ENCODE assay signal across 15 cellular contexts in genomic region chr1:25562928-25563283, GRCh38.
DNase-seq lines count a peak whose midpoint lies in the region; ATAC-seq and TF ChIP-seq lines count a peak whose summit lies in the region.
"Had no signal": no experiment of that assay in that cellular context is flagged by ENCODE, and none has a peak within 500 bp of the region (broad histone marks: within the 10 kb centered on the region; RNA-seq: fewer than 3 reads in every experiment).

No MANE protein-coding gene starts in this region.

- peaks cover 52% of the 10 kb centered on the region for H3K4me1 ChIP-seq in RWPE2 (ENCODE audit: insufficient read depth, poor library complexity, severe bottlenecking)
- H3K4me1 ChIP-seq in duodenal mucosa (ENCODE audit: control insufficient read depth in 1 of 2, insufficient read depth in 2 of 2, low read length in 2 of 2), result peaks cover 31 to 34% of the 10 kb centered on the region in 2 donors
- H3K4me1 ChIP-seq: body of pancreas, Caco-2 had no signal

- TF ChIP-seq CTCF in RWPE2 (IDR thresholded peaks at IDR 0.05; ENCODE audit: poor library complexity, severe bottlenecking), result no peak

- H3K36me3 ChIP-seq in RWPE2 (ENCODE audit: low read depth) (peaks cover 12% of the 10 kb centered on the region), duodenal mucosa (ENCODE audit: control insufficient read depth in 1 of 2, insufficient read depth in 2 of 2, low read length in 2 of 2) (peaks cover 12 to 34% of the 10 kb centered on the region in 2 donors)

- no peaks in the 10 kb centered on the region for H3K9me3 Mint-ChIP-seq in T-helper 2 cell treated with Interferon-gamma antibody and Interleukin-4, amounts not matched to agents 5 μg/mL and 100 μg/mL, for 36 hours
- no peaks in the 10 kb centered on the region for H3K9me3 Mint-ChIP-seq in stimulated activated memory B cell treated with anti-CD40 and anti-IgM and Interleukin-4, amounts not matched to agents 10 μg/mL and 1 μg/mL and 100 μg/mL, for 72 hours
- H3K9me3 Mint-ChIP-seq: nephron progenitor cell had no signal

- H3K27me3 Mint-ChIP-seq in T-helper 2 cell treated with Interferon-gamma antibody and Interleukin-4, amounts not matched to agents 5 μg/mL and 100 μg/mL, for 36 hours (ENCODE audit: low read depth), result peaks cover 3% of the 10 kb centered on the region
- no peaks in the 10 kb centered on the region for H3K27me3 Mint-ChIP-seq in stimulated activated memory B cell treated with anti-CD40 and anti-IgM and Interleukin-4, amounts not matched to agents 10 μg/mL and 1 μg/mL and 100 μg/mL, for 72 hours

- no peak for DNase-seq in T-helper 2 cell treated with Interferon-gamma antibody and Interleukin-4, amounts not matched to agents 5 μg/mL and 100 μg/mL, for 36 hours (ENCODE audit: low spot score)
- DNase-seq in T-helper 2 cell, result no peak
- no peak for DNase-seq in RWPE2 (ENCODE audit: low spot score)
- no peak for DNase-seq in NCI-H82 treated with DMSO at 0.1 percent for 48 hours (lab: John Stamatoyannopoulos, UW; ENCODE audit: unreplicated experiment)
- DNase-seq: 8988T, Caco-2, IMR-90, NCI-H748 treated with DMSO at 0.1 percent for 48 hours, nephron progenitor cell, right lobe of liver had no signal

- H3K27me3 ChIP-seq in RWPE2 (ENCODE audit: insufficient read depth, poor library complexity, severe bottlenecking) (no peaks in the 10 kb centered on the region), duodenal mucosa (ENCODE audit: control insufficient read depth in 1 of 2, insufficient read depth in 2 of 2, low read length in 2 of 2) (no peaks in the 10 kb centered on the region)
- H3K27me3 ChIP-seq: body of pancreas, right lobe of liver had no signal

- H3K4me3 ChIP-seq in RWPE2 (ENCODE audit: severe bottlenecking) (no peak overlapping the region), duodenal mucosa (ENCODE audit: low read depth in 1 of 2, low read length in 2 of 2) (peak overlapping the region; percentile 6 to 13)
- H3K4me3 ChIP-seq: body of pancreas, right lobe of liver had no signal

- H3K4me1 Mint-ChIP-seq in T-helper 2 cell treated with Interferon-gamma antibody and Interleukin-4, amounts not matched to agents 5 μg/mL and 100 μg/mL, for 36 hours (ENCODE audit: low read depth), result peaks cover 37% of the 10 kb centered on the region
- H3K4me1 Mint-ChIP-seq in stimulated activated memory B cell treated with anti-CD40 and anti-IgM and Interleukin-4, amounts not matched to agents 10 μg/mL and 1 μg/mL and 100 μg/mL, for 72 hours, result peaks cover 54% of the 10 kb centered on the region

- peak overlapping the region in 1 of 2 donors; percentile 28 for H3K9ac ChIP-seq in duodenal mucosa (ENCODE audit: low read depth in 1 of 2, low read length in 2 of 2)

- peak overlapping the region; percentile 69 for H3K4me3 Mint-ChIP-seq in T-helper 2 cell treated with Interferon-gamma antibody and Interleukin-4, amounts not matched to agents 5 μg/mL and 100 μg/mL, for 36 hours
- H3K4me3 Mint-ChIP-seq in stimulated activated memory B cell treated with anti-CD40 and anti-IgM and Interleukin-4, amounts not matched to agents 10 μg/mL and 1 μg/mL and 100 μg/mL, for 72 hours, result no peak overlapping the region
- H3K4me3 Mint-ChIP-seq: nephron progenitor cell had no signal

- H3K9me3 ChIP-seq in RWPE2 (ENCODE audit: severe bottlenecking), result no peaks in the 10 kb centered on the region
- no peaks in the 10 kb centered on the region for H3K9me3 ChIP-seq in duodenal mucosa (ENCODE audit: control insufficient read depth in 1 of 2, low read length in 2 of 2)
- H3K9me3 ChIP-seq: body of pancreas, Caco-2, right lobe of liver had no signal

- ATAC-seq in RWPE2 (ENCODE audit: low read depth) (no peak), GM19328 (IDR thresholded peaks at IDR 0.05; ENCODE audit: unreplicated experiment) (no peak), HG02885 (IDR thresholded peaks at IDR 0.05; ENCODE audit: poor library complexity, unreplicated experiment) (no peak)
- ATAC-seq in stimulated activated memory B cell treated with anti-CD40 and anti-IgM and Interleukin-4, amounts not matched to agents 10 μg/mL and 1 μg/mL and 100 μg/mL, for 72 hours, result no peak
- ATAC-seq: body of pancreas had no signal

- peaks cover 19% of the 10 kb centered on the region for H3K36me3 Mint-ChIP-seq in T-helper 2 cell treated with Interferon-gamma antibody and Interleukin-4, amounts not matched to agents 5 μg/mL and 100 μg/mL, for 36 hours (ENCODE audit: low read depth)
- H3K36me3 Mint-ChIP-seq in stimulated activated memory B cell treated with anti-CD40 and anti-IgM and Interleukin-4, amounts not matched to agents 10 μg/mL and 1 μg/mL and 100 μg/mL, for 72 hours, result peaks cover 16% of the 10 kb centered on the region

- H3K27ac ChIP-seq in RWPE2 (ENCODE audit: poor library complexity, severe bottlenecking), result peak overlapping the region; percentile 45
- no peak overlapping the region for H3K27ac ChIP-seq in duodenal mucosa (ENCODE audit: low read depth, low read length)
- H3K27ac ChIP-seq: right lobe of liver had no signal

- H3K27ac Mint-ChIP-seq in T-helper 2 cell treated with Interferon-gamma antibody and Interleukin-4, amounts not matched to agents 5 μg/mL and 100 μg/mL, for 36 hours, result peak overlapping the region; percentile 70
- H3K27ac Mint-ChIP-seq in stimulated activated memory B cell treated with anti-CD40 and anti-IgM and Interleukin-4, amounts not matched to agents 10 μg/mL and 1 μg/mL and 100 μg/mL, for 72 hours, result peak overlapping the region; percentile 82
- H3K27ac Mint-ChIP-seq: nephron progenitor cell had no signal
